16 cellular contexts compared by ENCODE assay signal in the genomic region with DNA sequence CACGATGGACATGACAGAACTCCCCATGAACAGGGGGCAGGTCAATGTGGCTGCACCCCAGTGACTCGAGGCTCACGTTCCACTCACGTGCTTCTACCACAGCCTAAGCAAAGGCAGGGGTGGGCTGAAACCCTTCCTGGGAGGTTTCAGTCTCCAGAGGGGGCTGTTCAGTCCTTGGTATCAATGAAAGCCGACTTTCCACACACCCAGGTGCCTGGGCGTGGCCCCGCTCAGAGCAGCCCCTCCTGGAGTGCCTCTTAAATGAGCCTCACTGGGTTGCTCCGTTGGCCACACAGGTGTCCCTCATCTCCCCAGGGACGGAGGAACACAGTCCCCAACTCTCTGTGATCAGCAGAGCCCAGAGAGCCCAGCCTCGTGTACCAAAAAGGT.
A peak's percentile ranks its signal among the peaks of the same experiment; 100 is the strongest.
DNase-seq lines count a peak whose midpoint lies in the region; ATAC-seq, FAIRE-seq and TF ChIP-seq lines count a peak whose summit lies in the region.
"Had no signal": no experiment of that assay in that cellular context is flagged by ENCODE, and none has a peak within 500 bp of the region (broad histone marks: within the 10 kb centered on the region; RNA-seq: fewer than 3 reads in every experiment).

No MANE protein-coding gene starts in this region.

- peaks cover 24% of the 10 kb centered on the region for H3K36me3 Mint-ChIP-seq in activated CD4-positive, alpha-beta T cell treated with anti-CD3 and anti-CD28 coated beads, Interleukin-2, amount 10 ng/mL, durations not matched to agents 7 days and 5 days (ENCODE audit: low read depth)
- H3K36me3 Mint-ChIP-seq in naive thymus-derived CD4-positive, alpha-beta T cell: peaks cover 6 to 24% (median 15%) of the 10 kb centered on the region in 5 donors

- peaks cover 6% of the 10 kb centered on the region for H3K9me1 ChIP-seq in K562 (ENCODE audit: control insufficient read depth, insufficient read depth, low read length)

- H3K9ac ChIP-seq in K562 (ENCODE audit: insufficient read depth in 1 of 2, low read depth in 2 of 2, low read length in 2 of 2): peak overlapping the region; percentile 73 to 87

- H3K4me2 ChIP-seq in K562 (ENCODE audit: insufficient read depth, low read length): peak overlapping the region; percentile 68

- CTCF ChIA-PET in activated CD4-positive, alpha-beta T cell treated with anti-CD3 and anti-CD28 coated beads, Interleukin-2, amount 10 ng/mL, durations not matched to agents 7 days and 5 days (lab: Charles Lee): interaction anchor here (1.1 to 1.2 kb wide), 2 partner anchors 10 to 22 kb away, joined by 3 to 4 read pairs; no protein-coding TSS in a partner anchor
- CTCF ChIA-PET in K562 (lab: Yijun Ruan, JAX; ENCODE audit: low intra/inter-chr PET ratio): no interaction called here
- CTCF ChIA-PET in naive thymus-derived CD4-positive, alpha-beta T cell (lab: Charles Lee): interaction anchor here (1.0 kb wide), 1 partner anchor 26 kb away, joined by 3 read pairs; no protein-coding TSS in a partner anchor

- no peak for DNase-seq in activated CD4-positive, alpha-beta T cell treated with anti-CD3 and anti-CD28 coated beads, Interleukin-2, amount 10 ng/mL, durations not matched to agents 7 days and 5 days
- no peak for DNase-seq in activated CD4-positive, alpha-beta T cell treated with anti-CD3 and anti-CD28 coated beads for 48 hours
- DNase-seq in K562 (ENCODE audit: extremely low read depth in 1 of 4, low spot score in 3 of 4) (peak; percentile 40 to 65 (median 54)), testis (no peak), GF-D8 (lab: John Stamatoyannopoulos, UW) (no peak), NCI-H510A treated with DMSO at 0.1 percent for 48 hours (lab: John Stamatoyannopoulos, UW) (no peak)
- no peak for DNase-seq in naive thymus-derived CD4-positive, alpha-beta T cell
- DNase-seq: DMS53; NCI-H1105 treated with DMSO at 0.1 percent for 48 hours; NCI-H748 treated with DMSO at 0.1 percent for 48 hours; SHP77 treated with DMSO at 0.1 percent for 48 hours; stimulated activated CD4-positive, alpha-beta T cell treated with anti-CD3 and anti-CD28 coated beads, Interleukin-4, amount 100 ng/mL, for 1 hour had no signal

- H3K4me3 ChIP-seq in K562 (no peak overlapping the region), testis (no peak overlapping the region)
- no peak overlapping the region for H3K4me3 ChIP-seq in naive thymus-derived CD4-positive, alpha-beta T cell (ENCODE audit: low read length)

- H3K9me3 ChIP-seq in K562 (replicated peaks; ENCODE audit: control insufficient read depth, insufficient read depth, low read depth, low read length) (no peaks in the 10 kb centered on the region), testis (no peaks in the 10 kb centered on the region)
- peaks cover 0 to 10% (median 0%) of the 10 kb centered on the region in 3 experiments for H3K9me3 ChIP-seq in naive thymus-derived CD4-positive, alpha-beta T cell (ENCODE audit: control insufficient read depth in 2 of 3, low read length in 3 of 3)

- H3K4me1 ChIP-seq in K562 (replicated peaks in 1 of 2; ENCODE audit: control insufficient read depth in 2 of 2, insufficient read depth in 2 of 2, low read length in 2 of 2) (peaks cover 30 to 55% of the 10 kb centered on the region in 2 experiments), testis (peaks cover 26% of the 10 kb centered on the region)
- peaks cover 4 to 48% of the 10 kb centered on the region in 2 donors for H3K4me1 ChIP-seq in naive thymus-derived CD4-positive, alpha-beta T cell (ENCODE audit: control insufficient read depth in 2 of 2, insufficient read depth in 2 of 2, low read length in 2 of 2)

- 48% methylated on average over 9 of the region's 10 CpGs for WGBS in K562 (ENCODE audit: insufficient coverage, low coverage, missing lambda C conversion rate)
- WGBS in testis, 2 donors: 83 to 85% methylated on average over 4 to 10 of the region's 10 CpGs

- H4K20me1 ChIP-seq in K562 (replicated peaks; ENCODE audit: control insufficient read depth, insufficient read depth, low read length): no peaks in the 10 kb centered on the region

- no peak for TF ChIP-seq RAD21 in K562 (CRISPR knock-in tag; conservative IDR thresholded peaks at IDR 0.05 in 1 of 2, IDR thresholded peaks at IDR 0.05 in 1 of 2)

- no peak for TF ChIP-seq EP300 in K562 (IDR thresholded peaks at IDR 0.05; ENCODE audit: low read length)

- H3K4me1 Mint-ChIP-seq in activated CD4-positive, alpha-beta T cell treated with anti-CD3 and anti-CD28 coated beads, Interleukin-2, amount 10 ng/mL, durations not matched to agents 7 days and 5 days: peaks cover 68% of the 10 kb centered on the region
- peaks cover 25 to 82% (median 63%) of the 10 kb centered on the region in 7 donors for H3K4me1 Mint-ChIP-seq in naive thymus-derived CD4-positive, alpha-beta T cell

- peaks cover 17% of the 10 kb centered on the region; the same call in 2 of the 3 replicates for H3K79me2 ChIP-seq in K562 (ENCODE audit: control insufficient read depth, insufficient read depth, low read length)

- peak overlapping the region; percentile 89 for H3K27ac ChIP-seq in K562 (ENCODE audit: extremely low read depth, low read depth, low read length)
- H3K27ac ChIP-seq in naive thymus-derived CD4-positive, alpha-beta T cell (ENCODE audit: low read depth, low read length): peak overlapping the region; percentile 52
- H3K27ac ChIP-seq in testis: peak overlapping the region; percentile 84 to 85

- no peaks in the 10 kb centered on the region for H3K27me3 Mint-ChIP-seq in activated CD4-positive, alpha-beta T cell treated with anti-CD3 and anti-CD28 coated beads, Interleukin-2, amount 10 ng/mL, durations not matched to agents 7 days and 5 days
- no peaks in the 10 kb centered on the region for H3K27me3 Mint-ChIP-seq in naive thymus-derived CD4-positive, alpha-beta T cell

- no peak for TF ChIP-seq POLR2A in K562 (conservative IDR thresholded peaks at IDR 0.05)
- no peak for TF ChIP-seq POLR2A in testis (IDR thresholded peaks at IDR 0.05)

- ATAC-seq in K562 (peak; percentile 34), HG02970 (IDR thresholded peaks at IDR 0.05; ENCODE audit: low FRiP score, unreplicated experiment) (no peak)
- peak; percentile 15 for ATAC-seq in naive thymus-derived CD4-positive, alpha-beta T cell
- ATAC-seq: HCT116 had no signal

- no TSS peak for BruUV-seq in K562 (replicated peaks; lab: Mats Ljungman, UMichigan)

- peak overlapping the region; percentile 85 for H3K27ac Mint-ChIP-seq in activated CD4-positive, alpha-beta T cell treated with anti-CD3 and anti-CD28 coated beads, Interleukin-2, amount 10 ng/mL, durations not matched to agents 7 days and 5 days
- H3K27ac Mint-ChIP-seq in naive thymus-derived CD4-positive, alpha-beta T cell: peak overlapping the region in 8 of 9 donors; percentile 81 to 98 (median 92)

- 0 out of 2 replicates have a peak overlapping the region, but pooled peaks have one; percentile 80 for H2AFZ ChIP-seq in K562 (ENCODE audit: low read depth, low read length)

- no peak overlapping the region for H3K4me3 Mint-ChIP-seq in activated CD4-positive, alpha-beta T cell treated with anti-CD3 and anti-CD28 coated beads, Interleukin-2, amount 10 ng/mL, durations not matched to agents 7 days and 5 days
- H3K4me3 Mint-ChIP-seq in naive thymus-derived CD4-positive, alpha-beta T cell: peak overlapping the region in 7 of 10 donors; percentile 6 to 70 (median 54)

- TF ChIP-seq CTCF in K562 (IDR thresholded peaks at IDR 0.05 in 2 of 3, conservative IDR thresholded peaks at IDR 0.05 in 1 of 3; ENCODE audit: insufficient read depth in 2 of 3, low read depth in 1 of 3, low read length in 3 of 3) (no peak), testis (IDR thresholded peaks at IDR 0.05) (no peak)

- intact Hi-C loops in K562 (cut with micrococcal nuclease) (no loop called here), testis (cut with DNase I; ENCODE audit: low total_unique reads) (no loop called here)
- intact Hi-C loops in naive thymus-derived CD4-positive, alpha-beta T cell (cut with micrococcal nuclease): loop anchor here in 1 of 2 donors (1.0 to 10.0 kb wide), 2 partner anchors 8 to 205 kb away; no protein-coding TSS in a partner anchor

- peaks cover 5% of the 10 kb centered on the region for H3K9me3 Mint-ChIP-seq in activated CD4-positive, alpha-beta T cell treated with anti-CD3 and anti-CD28 coated beads, Interleukin-2, amount 10 ng/mL, durations not matched to agents 7 days and 5 days
- peaks cover 0 to 11% (median 2%) of the 10 kb centered on the region in 11 donors for H3K9me3 Mint-ChIP-seq in naive thymus-derived CD4-positive, alpha-beta T cell

- no peak for FAIRE-seq in K562 (lab: Jason Lieb, UNC)
- FAIRE-seq: colon, GM12891 had no signal

- H3K36me3 ChIP-seq in K562 (ENCODE audit: control insufficient read depth, insufficient read depth, low read length) (peaks cover 10% of the 10 kb centered on the region), testis (ENCODE audit: low read depth, missing control alignments) (no peaks in the 10 kb centered on the region)
- H3K36me3 ChIP-seq in naive thymus-derived CD4-positive, alpha-beta T cell (ENCODE audit: control insufficient read depth in 2 of 3, insufficient read depth in 3 of 3, low read length in 3 of 3): peaks cover 0 to 8% (median 0%) of the 10 kb centered on the region in 3 experiments

- POLR2A ChIA-PET in activated CD4-positive, alpha-beta T cell treated with anti-CD3 and anti-CD28 coated beads, Interleukin-2, amount 10 ng/mL, durations not matched to agents 7 days and 5 days (lab: Charles Lee): no interaction called here
- POLR2A ChIA-PET in K562 (lab: Yijun Ruan, JAX): interaction anchor here (1.2 to 1.3 kb wide), 2 partner anchors 9 to 22 kb away, joined by 3 read pairs; no protein-coding TSS in a partner anchor
- POLR2A ChIA-PET in naive thymus-derived CD4-positive, alpha-beta T cell (lab: Charles Lee): interaction anchor here (0.8 to 6.1 kb wide), 2 partner anchors 8 to 299 kb away, joined by 3 to 63 read pairs; no protein-coding TSS in a partner anchor

- in situ Hi-C loops in K562 (cut with MboI): no loop called here

- H3K27me3 ChIP-seq in K562 (ENCODE audit: control insufficient read depth in 2 of 2, insufficient read depth in 2 of 2, low read length in 2 of 2) (no peaks in the 10 kb centered on the region), testis (no peaks in the 10 kb centered on the region)
- H3K27me3 ChIP-seq in naive thymus-derived CD4-positive, alpha-beta T cell (ENCODE audit: control insufficient read depth in 2 of 2, insufficient read depth in 2 of 2, low read length in 2 of 2): no peaks in the 10 kb centered on the region

TF ChIP-seq in K562, 482 proteins besides CTCF, POLR2A, EP300 and RAD21 (continues in another document):
- TF ChIP-seq DMBX1 (CRISPR knock-in tag; IDR thresholded peaks at IDR 0.05; ENCODE audit: borderline replicate concordance): 0 out of 2 replicates have a peak, but pooled peaks have one; percentile 32
- TF ChIP-seq, protein P1, sequence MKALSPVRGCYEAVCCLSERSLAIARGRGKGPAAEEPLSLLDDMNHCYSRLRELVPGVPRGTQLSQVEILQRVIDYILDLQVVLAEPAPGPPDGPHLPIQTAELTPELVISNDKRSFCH (CRISPR knock-in tag; IDR thresholded peaks at IDR 0.05): no peak
- TF ChIP-seq, protein P1 (tag; IDR thresholded peaks at IDR 0.05): no peak

Comparison
In these comparisons a context has a peak if more than half of its experiments do, and no peak if none do; other contexts are left out.
1. DNase-seq: peak in K562 (4 of 4); none in activated CD4-positive, alpha-beta T cell treated with anti-CD3 and anti-CD28 coated beads, Interleukin-2, amount 10 ng/mL, durations not matched to agents 7 days and 5 days (single experiment), activated CD4-positive, alpha-beta T cell treated with anti-CD3 and anti-CD28 coated beads for 48 hours (single experiment), naive thymus-derived CD4-positive, alpha-beta T cell (0 of 9), testis (single experiment), GF-D8 (single experiment) and NCI-H510A treated with DMSO at 0.1 percent for 48 hours (single experiment).
2. Peak in every context shown above with its lines, with median percentiles within 50 percentile points of each other: H3K27ac ChIP-seq.